In the genomic region with DNA sequence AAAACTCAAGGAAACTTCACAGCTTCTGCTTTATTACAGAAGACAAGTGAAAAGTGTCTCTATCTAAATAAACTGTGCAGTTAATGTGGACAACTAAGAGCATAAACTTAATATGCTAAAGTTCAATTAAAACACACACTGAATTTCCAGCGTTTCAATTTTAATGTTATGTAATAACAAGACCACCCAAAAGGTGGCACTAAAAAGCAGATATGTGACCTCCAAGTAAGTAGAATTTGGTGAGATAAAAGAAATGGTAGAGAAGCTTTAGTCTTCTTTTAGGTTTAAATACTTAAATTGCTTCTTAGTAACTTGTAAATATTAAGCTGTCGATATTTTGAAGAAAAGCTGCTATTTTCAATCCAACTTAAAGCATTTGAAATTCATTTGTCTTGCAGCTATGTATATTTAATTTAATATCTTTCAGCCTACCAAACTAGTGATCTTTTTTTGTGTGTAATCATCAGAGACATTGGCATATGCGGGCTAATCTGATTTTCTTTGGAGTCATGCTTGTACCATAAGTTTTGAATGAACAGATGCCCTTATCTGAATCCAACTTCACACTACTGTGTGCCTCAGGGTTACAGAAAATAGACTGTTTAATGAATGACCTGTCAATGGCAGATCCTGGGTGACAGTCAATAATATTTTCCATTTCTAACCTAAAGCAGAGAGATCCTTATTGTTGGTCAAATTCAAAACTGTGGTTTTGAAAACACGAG, we compare ENCODE assay signal across 11 cellular contexts.
DNase-seq lines count a peak whose midpoint lies in the region; ATAC-seq and TF ChIP-seq lines count a peak whose summit lies in the region.
"Had no signal": no experiment of that assay in that cellular context is flagged by ENCODE, and none has a peak within 500 bp of the region (broad histone marks: within the 10 kb centered on the region; RNA-seq: fewer than 3 reads in every experiment).

No MANE protein-coding gene starts in this region.

- TF ChIP-seq CTCF in cardiac fibroblast (IDR thresholded peaks at IDR 0.05; ENCODE audit: low read depth, low read length) (peak; percentile 29), nephron progenitor cell (IDR thresholded peaks at IDR 0.05) (peak; percentile 48)

- peaks cover 5% of the 10 kb centered on the region for H3K4me1 Mint-ChIP-seq in nephron progenitor cell
- no peaks in the 10 kb centered on the region for H3K4me1 Mint-ChIP-seq in stimulated activated memory B cell treated with anti-CD40 and anti-IgM and Interleukin-4, amounts not matched to agents 10 μg/mL and 1 μg/mL and 100 μg/mL, for 72 hours

- DNase-seq in EH (ENCODE audit: low read depth) (peak; percentile 52), NCI-H1694 (lab: John Stamatoyannopoulos, UW) (peak; percentile 71), cardiac fibroblast (ENCODE audit: low read depth in 2 of 2) (peak; percentile 59 to 68), nephron progenitor cell (no peak), SKM-1 (lab: John Stamatoyannopoulos, UW; ENCODE audit: unreplicated experiment) (no peak)
- no peak for DNase-seq in activated effector memory CD4-positive, alpha-beta T cell treated with anti-CD3 and anti-CD28 coated beads, Interleukin-2, amount 50 U/mL, for 16 hours
- DNase-seq: activated T-cell treated with anti-CD3 and anti-CD28 coated beads, Interleukin-2, amount 50 U/mL, for 4 hours; NCI-H187 had no signal

- H3K27me3 Mint-ChIP-seq in nephron progenitor cell (ENCODE audit: low read depth, poor library complexity) = no peaks in the 10 kb centered on the region
- no peaks in the 10 kb centered on the region for H3K27me3 Mint-ChIP-seq in stimulated activated memory B cell treated with anti-CD40 and anti-IgM and Interleukin-4, amounts not matched to agents 10 μg/mL and 1 μg/mL and 100 μg/mL, for 72 hours

- H3K36me3 Mint-ChIP-seq in nephron progenitor cell (ENCODE audit: low read depth) = no peaks in the 10 kb centered on the region
- no peaks in the 10 kb centered on the region for H3K36me3 Mint-ChIP-seq in stimulated activated memory B cell treated with anti-CD40 and anti-IgM and Interleukin-4, amounts not matched to agents 10 μg/mL and 1 μg/mL and 100 μg/mL, for 72 hours

- no peak overlapping the region for H3K27ac Mint-ChIP-seq in nephron progenitor cell
- H3K27ac Mint-ChIP-seq in stimulated activated memory B cell treated with anti-CD40 and anti-IgM and Interleukin-4, amounts not matched to agents 10 μg/mL and 1 μg/mL and 100 μg/mL, for 72 hours = no peak overlapping the region

- no peak overlapping the region for H3K4me3 ChIP-seq in cardiac fibroblast (replicated peaks in 1 of 2; ENCODE audit: low read depth in 2 of 2, low read length in 2 of 2)
- H3K4me3 ChIP-seq: lung had no signal

- no peaks in the 10 kb centered on the region for H3K9me3 Mint-ChIP-seq in nephron progenitor cell
- no peaks in the 10 kb centered on the region for H3K9me3 Mint-ChIP-seq in stimulated activated memory B cell treated with anti-CD40 and anti-IgM and Interleukin-4, amounts not matched to agents 10 μg/mL and 1 μg/mL and 100 μg/mL, for 72 hours
- H3K9me3 Mint-ChIP-seq: activated T-cell treated with anti-CD3 and anti-CD28 coated beads, Interleukin-2, amount 50 U/mL, for 4 hours had no signal

- H3K4me3 Mint-ChIP-seq in nephron progenitor cell = no peak overlapping the region
- no peak overlapping the region for H3K4me3 Mint-ChIP-seq in stimulated activated memory B cell treated with anti-CD40 and anti-IgM and Interleukin-4, amounts not matched to agents 10 μg/mL and 1 μg/mL and 100 μg/mL, for 72 hours
- H3K4me3 Mint-ChIP-seq: activated T-cell treated with anti-CD3 and anti-CD28 coated beads, Interleukin-2, amount 50 U/mL, for 4 hours had no signal

- ATAC-seq in GM21825 (IDR thresholded peaks at IDR 0.05; ENCODE audit: unreplicated experiment) = no peak
- no peak for ATAC-seq in stimulated activated memory B cell treated with anti-CD40 and anti-IgM and Interleukin-4, amounts not matched to agents 10 μg/mL and 1 μg/mL and 100 μg/mL, for 72 hours
- ATAC-seq: activated T-cell treated with anti-CD3 and anti-CD28 coated beads, Interleukin-2, amount 50 U/mL, for 4 hours had no signal

Comparison
In these comparisons a context has a peak if more than half of its experiments do, and no peak if none do; other contexts are left out.
1. DNase-seq: peak in EH (single experiment), NCI-H1694 (single experiment) and cardiac fibroblast (2 of 2); none in nephron progenitor cell (single experiment), SKM-1 (single experiment) and activated effector memory CD4-positive, alpha-beta T cell treated with anti-CD3 and anti-CD28 coated beads, Interleukin-2, amount 50 U/mL, for 16 hours (single experiment).